18 cellular contexts compared by ENCODE assay signal in the genomic region with DNA sequence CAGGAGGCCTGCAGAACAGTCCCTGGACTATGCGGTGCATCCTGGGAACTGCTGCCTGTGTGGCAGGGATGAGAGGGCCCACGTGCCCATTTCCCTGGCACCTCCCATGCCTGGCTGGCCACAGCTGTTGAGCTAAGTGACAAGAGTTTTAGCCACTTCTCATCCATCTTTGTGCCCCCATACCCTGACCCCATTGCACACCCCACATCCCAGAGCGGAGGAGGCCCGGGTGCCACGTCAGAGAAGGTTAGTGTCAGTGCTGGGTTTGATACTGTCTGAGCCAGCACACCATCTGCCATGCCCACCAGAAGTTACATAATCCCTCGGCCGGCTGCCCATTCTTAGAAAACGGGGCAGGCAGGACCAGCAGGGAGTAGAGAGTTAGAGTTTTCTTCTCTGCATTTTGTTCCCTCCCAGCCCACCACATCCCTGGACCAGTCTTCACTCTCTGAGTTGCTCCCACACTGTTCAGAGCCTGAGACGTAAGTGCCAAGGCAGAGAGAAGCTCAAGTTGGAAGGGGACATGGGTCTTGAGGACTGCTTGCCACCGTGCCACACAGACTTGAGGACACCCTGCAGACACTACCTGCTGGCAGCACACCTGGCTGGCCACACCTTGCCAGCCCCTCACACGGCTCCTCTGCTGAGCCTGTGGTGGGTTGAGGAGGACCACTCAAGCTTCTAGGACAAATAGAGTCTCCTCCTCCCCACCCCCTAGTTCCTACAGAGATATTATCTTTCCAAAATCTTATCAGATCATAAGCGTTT. TPM values are rescaled to one million over a fixed set of nuclear protein-coding genes. Genes with fewer than 3 reads are reported as not detected.
DNase-seq lines count a peak whose midpoint lies in the region; ATAC-seq and TF ChIP-seq lines count a peak whose summit lies in the region.
"Had no signal": no experiment of that assay in that cellular context is flagged by ENCODE, and none has a peak within 500 bp of the region (broad histone marks: within the 10 kb centered on the region; RNA-seq: fewer than 3 reads in every experiment).

No MANE protein-coding gene starts in this region.

- no TSS peak for BruUV-seq in PC-9 (replicated peaks; lab: Mats Ljungman, UMichigan)

- no peaks in the 10 kb centered on the region for H3K9me2 ChIP-seq in hepatocyte (replicated peaks; ENCODE audit: insufficient read depth)
- H3K9me2 ChIP-seq in PC-9 (ENCODE audit: insufficient read depth), result no peaks in the 10 kb centered on the region

- H3K27me3 ChIP-seq in Peyer's patch (no peaks in the 10 kb centered on the region), hepatocyte (no peaks in the 10 kb centered on the region), PC-9 (ENCODE audit: insufficient read depth, low read depth) (no peaks in the 10 kb centered on the region)
- H3K27me3 ChIP-seq: right atrium auricular region had no signal

- ATAC-seq in sciatic nerve, result no peak
- ATAC-seq in GM19395 (IDR thresholded peaks at IDR 0.05; ENCODE audit: unreplicated experiment), result no peak
- no peak for ATAC-seq in GM18858 (IDR thresholded peaks at IDR 0.05; ENCODE audit: unreplicated experiment)
- ATAC-seq: activated naive CD8-positive, alpha-beta T cell treated with anti-CD3 and anti-CD28 coated beads, Interleukin-2, amount 50 U/mL, for 24 hours; effector memory CD8-positive, alpha-beta T cell; stimulated activated naive CD8-positive, alpha-beta T cell treated with anti-CD3 and anti-CD28 coated beads, Interleukin-15, amount 100 ng/mL, for 72 hours had no signal

- H4K20me1 ChIP-seq in hepatocyte (ENCODE audit: insufficient read depth, poor library complexity, severe bottlenecking), result peaks cover 3% of the 10 kb centered on the region
- no peaks in the 10 kb centered on the region for H4K20me1 ChIP-seq in PC-9 (ENCODE audit: insufficient read depth)

- H3K36me3 ChIP-seq in Peyer's patch, result no peaks in the 10 kb centered on the region
- H3K36me3 ChIP-seq in hepatocyte (replicated peaks; ENCODE audit: insufficient read depth, low read depth), result no peaks in the 10 kb centered on the region
- H3K36me3 ChIP-seq in PC-9 (ENCODE audit: low read depth), result no peaks in the 10 kb centered on the region
- H3K36me3 ChIP-seq: right atrium auricular region had no signal

- 89% methylated on average over 12 of the region's 12 CpGs for WGBS in hepatocyte (ENCODE audit: low lambda C conversion rate, missing lambda C conversion rate)

- no peak for TF ChIP-seq POLR2A in Peyer's patch (IDR thresholded peaks at IDR 0.05)

- intact Hi-C loops in sciatic nerve (cut with DNase I), result no loop called here
- intact Hi-C loops in PC-9 (cut with micrococcal nuclease; ENCODE audit: unreplicated experiment), result no loop called here

- DNase-seq in DMS 273 (lab: John Stamatoyannopoulos, UW; ENCODE audit: unreplicated experiment) (peak; percentile 91), Peyer's patch (peak in 2 of 3 donors; percentile 28 to 33), inferior parietal cortex (ENCODE audit: extremely low spot score) (peak; percentile 84), sciatic nerve (ENCODE audit: low spot score) (peak; percentile 37), hepatocyte (ENCODE audit: low spot score) (no peak), PC-9 (no peak)
- DNase-seq: activated B cell treated with CpG ODN at 0.5 μM for 24 hours; activated naive CD8-positive, alpha-beta T cell treated with anti-CD3 and anti-CD28 coated beads, Interleukin-2, amount 50 U/mL, for 24 hours; effector memory CD8-positive, alpha-beta T cell; EL; NCI-H1930; NCI-H526; SHP77 treated with DMSO at 0.1 percent for 48 hours; stimulated activated naive CD8-positive, alpha-beta T cell treated with anti-CD3 and anti-CD28 coated beads, Interleukin-15, amount 100 ng/mL, for 72 hours; T-helper 2 cell had no signal

- H3K4me3 ChIP-seq in Peyer's patch (no peak overlapping the region), hepatocyte (no peak overlapping the region), PC-9 (no peak overlapping the region)
- H3K4me3 ChIP-seq: right atrium auricular region had no signal

- no peak overlapping the region for H2AFZ ChIP-seq in hepatocyte
- H2AFZ ChIP-seq in PC-9, result no peak overlapping the region

- H3K79me2 ChIP-seq in hepatocyte, result peaks cover 37% of the 10 kb centered on the region
- H3K79me2 ChIP-seq in PC-9 (ENCODE audit: low read depth), result no peaks in the 10 kb centered on the region

- CTCF ChIA-PET in PC-9 (lab: Charles Lee), result no interaction called here

- H3K4me2 ChIP-seq in hepatocyte, result no peak overlapping the region
- H3K4me2 ChIP-seq in PC-9, result no peak overlapping the region

- H3K9me3 ChIP-seq in Peyer's patch (no peaks in the 10 kb centered on the region), hepatocyte (ENCODE audit: low read depth) (no peaks in the 10 kb centered on the region), PC-9 (ENCODE audit: insufficient read depth, low read depth) (no peaks in the 10 kb centered on the region)
- H3K9me3 ChIP-seq: right atrium auricular region had no signal

- POLR2A ChIA-PET in PC-9 (lab: Charles Lee; ENCODE audit: unreplicated experiment), result no interaction called here

- no peak for TF ChIP-seq CTCF in Peyer's patch (IDR thresholded peaks at IDR 0.05)
- no peak for TF ChIP-seq CTCF in hepatocyte (IDR thresholded peaks at IDR 0.05; ENCODE audit: poor library complexity)
- TF ChIP-seq CTCF in PC-9 (conservative IDR thresholded peaks at IDR 0.05), result no peak

- H3K4me1 ChIP-seq in Peyer's patch (peaks cover 0 to 8% (median 0%) of the 10 kb centered on the region in 4 donors), hepatocyte (ENCODE audit: insufficient read depth) (peaks cover 35% of the 10 kb centered on the region), PC-9 (replicated peaks; ENCODE audit: insufficient read depth) (no peaks in the 10 kb centered on the region)

- H3F3A ChIP-seq in PC-9 (ENCODE audit: insufficient read depth, low read depth), result no peaks in the 10 kb centered on the region

- H3K27ac ChIP-seq in Peyer's patch (no peak overlapping the region), hepatocyte (no peak overlapping the region), PC-9 (no peak overlapping the region)
- H3K27ac ChIP-seq: right atrium auricular region had no signal

RNA-seq across cellular contexts. Expression of gene UNC5B, which starts 13.1 kb away (rescaled TPM):
- total RNA-seq in Peyer's patch, result 10 to 100 TPM in 3 of 4 donors, 1 to 10 TPM in 1; 5.0 to 52.5 (median 39.1) TPM
- 4.1 TPM for total RNA-seq in sciatic nerve
- 12.4 and 15.5 TPM in 2 replicates for total RNA-seq in hepatocyte
- 10.9 and 12.7 TPM in 2 replicates for polyA plus RNA-seq in hepatocyte
- total RNA-seq in PC-9 (2021), result 1.7 and 2.7 TPM in 2 replicates
- total RNA-seq: activated B cell treated with CpG ODN at 0.5 μM for 24 hours had no signal

Comparison
In these comparisons a context has a peak if more than half of its experiments do, and no peak if none do; other contexts are left out.
1. DNase-seq: peak in DMS 273 (single experiment), Peyer's patch (2 of 3), inferior parietal cortex (single experiment) and sciatic nerve (single experiment); none in hepatocyte (single experiment) and PC-9 (0 of 2).